12 cellular contexts compared by ENCODE assay signal in the genomic region with DNA sequence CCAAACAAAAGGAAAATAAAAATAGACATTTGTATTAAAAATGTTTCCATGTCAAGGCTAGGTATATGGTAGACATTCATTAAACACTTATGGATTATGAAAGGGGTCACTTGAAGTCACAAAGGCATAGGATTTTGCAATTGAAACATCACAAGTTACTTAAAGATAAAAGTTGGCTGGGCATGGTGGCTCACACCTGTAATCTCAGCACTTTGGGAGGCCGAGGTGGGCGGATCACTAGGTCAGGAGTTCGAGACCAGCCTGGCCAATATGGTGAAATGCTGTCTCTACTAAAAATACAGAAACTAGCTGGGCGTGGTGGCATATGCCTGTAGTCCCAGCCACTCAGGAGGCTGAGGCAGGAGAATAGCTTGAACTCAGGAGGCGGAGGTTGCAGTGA. TPM values are rescaled to one million over a fixed set of nuclear protein-coding genes. Genes with fewer than 3 reads are reported as not detected.
A peak's percentile ranks its signal among the peaks of the same experiment; 100 is the strongest.
DNase-seq lines count a peak whose midpoint lies in the region; ATAC-seq and TF ChIP-seq lines count a peak whose summit lies in the region.
"Not testable (repeated sequence)": the region's sequence is repeated elsewhere in the genome, so short reads cannot be mapped to it uniquely, and the experiment has no call there.
"Had no signal": no experiment of that assay in that cellular context is flagged by ENCODE, and none has a peak within 500 bp of the region (broad histone marks: within the 10 kb centered on the region; RNA-seq: fewer than 3 reads in every experiment).

No MANE protein-coding gene starts in this region.

- H3K27ac ChIP-seq in ACC112 (ENCODE audit: low read depth, low read length) (peak overlapping the region; percentile 65; the same call in 1 of the 2 replicates), lower lobe of right lung (peak overlapping the region; percentile 27)

- intact Hi-C loops in lower lobe of right lung (cut with DNase I): not testable (repeated sequence)

- DNase-seq in T-helper 17 cell; activated naive CD8-positive, alpha-beta T cell treated with anti-CD3 and anti-CD28 coated beads, Interleukin-2, amount 50 U/mL, for 24 hours; chondrocyte (ENCODE audit: low spot score); lower lobe of right lung; osteocyte (ENCODE audit: extremely low spot score, unreplicated experiment); type B pancreatic cell (ENCODE audit: extremely low spot score, unreplicated experiment): not testable (repeated sequence)

- not testable (repeated sequence) for H3K9me2 ChIP-seq in Loucy (replicated peaks; ENCODE audit: low read depth, low read length)

- H3K4me3 ChIP-seq in ACC112 (ENCODE audit: low read depth, low read length); lower lobe of right lung: not testable (repeated sequence)
- peak overlapping the region; percentile 83 for H3K4me3 ChIP-seq in Loucy (ENCODE audit: low read length, poor library complexity, severe bottlenecking)

- not testable (repeated sequence) for ATAC-seq in T-helper 17 cell; activated naive CD8-positive, alpha-beta T cell treated with anti-CD3 and anti-CD28 coated beads, Interleukin-2, amount 50 U/mL, for 24 hours; lower lobe of right lung

- H3K4me3 Mint-ChIP-seq in T-helper 17 cell; activated naive CD8-positive, alpha-beta T cell treated with anti-CD3 and anti-CD28 coated beads, Interleukin-2, amount 50 U/mL, for 24 hours; chondrocyte (ENCODE audit: unreplicated experiment); osteocyte (ENCODE audit: unreplicated experiment): not testable (repeated sequence)
- peak overlapping the region; percentile 28 for H3K4me3 Mint-ChIP-seq in type B pancreatic cell

- peak overlapping the region; percentile 96 for H3K4me2 ChIP-seq in Loucy (ENCODE audit: low read depth, low read length, poor library complexity, severe bottlenecking)

- H2AFZ ChIP-seq in ACC112 (ENCODE audit: low read length, unreplicated experiment); Loucy (ENCODE audit: low read length): not testable (repeated sequence)

- H4K20me1 ChIP-seq in Loucy (ENCODE audit: insufficient read depth, low read length, poor library complexity, severe bottlenecking): peaks cover 88% of the 10 kb centered on the region

- H3K9me3 ChIP-seq in Loucy (ENCODE audit: insufficient read depth, low read depth, low read length); T-helper 17 cell (ENCODE audit: control insufficient read depth, low read length, poor library complexity, severe bottlenecking); lower lobe of right lung: not testable (repeated sequence)

- H3K9ac ChIP-seq in Loucy (ENCODE audit: low read depth, low read length, poor library complexity, severe bottlenecking): not testable (repeated sequence)

- H3K4me1 ChIP-seq in ACC112 (ENCODE audit: control insufficient read depth, insufficient read depth, low read length, unreplicated experiment) (peaks cover 37% of the 10 kb centered on the region), Loucy (ENCODE audit: insufficient read depth, low read length, poor library complexity, severe bottlenecking) (peaks cover 55% of the 10 kb centered on the region), lower lobe of right lung (peaks cover 32% of the 10 kb centered on the region)

- H3K36me3 ChIP-seq in ACC112 (ENCODE audit: insufficient read depth, low read length): peaks cover 34% of the 10 kb centered on the region
- peaks cover 33% of the 10 kb centered on the region; the same call in 1 of the 2 replicates for H3K36me3 ChIP-seq in Loucy (ENCODE audit: insufficient read depth, low read length)
- H3K36me3 ChIP-seq in lower lobe of right lung: peaks cover 44% of the 10 kb centered on the region

- H3K27me3 Mint-ChIP-seq in T-helper 17 cell; activated naive CD8-positive, alpha-beta T cell treated with anti-CD3 and anti-CD28 coated beads, Interleukin-2, amount 50 U/mL, for 24 hours; chondrocyte (ENCODE audit: low read depth); osteocyte (ENCODE audit: unreplicated experiment); type B pancreatic cell: not testable (repeated sequence)

- not testable (repeated sequence) for H3K9me3 Mint-ChIP-seq in activated naive CD8-positive, alpha-beta T cell treated with anti-CD3 and anti-CD28 coated beads, Interleukin-2, amount 50 U/mL, for 24 hours; chondrocyte (ENCODE audit: low read depth); osteocyte (ENCODE audit: unreplicated experiment); type B pancreatic cell

- peak overlapping the region; percentile 94 for H3K27ac Mint-ChIP-seq in T-helper 17 cell
- peak overlapping the region; percentile 52 for H3K27ac Mint-ChIP-seq in activated naive CD8-positive, alpha-beta T cell treated with anti-CD3 and anti-CD28 coated beads, Interleukin-2, amount 50 U/mL, for 24 hours
- peak overlapping the region; percentile 17 for H3K27ac Mint-ChIP-seq in chondrocyte (ENCODE audit: unreplicated experiment)
- peak overlapping the region; percentile 78 for H3K27ac Mint-ChIP-seq in osteocyte (ENCODE audit: unreplicated experiment)
- not testable (repeated sequence) for H3K27ac Mint-ChIP-seq in type B pancreatic cell

- TF ChIP-seq CTCF in Loucy (conservative IDR thresholded peaks at IDR 0.05; ENCODE audit: low read length); chondrocyte (IDR thresholded peaks at IDR 0.05); lower lobe of right lung (IDR thresholded peaks at IDR 0.05); osteocyte (IDR thresholded peaks at IDR 0.05); type B pancreatic cell (conservative IDR thresholded peaks at IDR 0.05): not testable (repeated sequence)

- H3K79me2 ChIP-seq in ACC112 (ENCODE audit: control insufficient read depth, insufficient read depth, low read length, unreplicated experiment) (peaks cover 85% of the 10 kb centered on the region), Loucy (ENCODE audit: insufficient read depth, low read length) (peaks cover 89% of the 10 kb centered on the region)

- H3K36me3 Mint-ChIP-seq in T-helper 17 cell (ENCODE audit: low read depth); chondrocyte (ENCODE audit: low read depth); osteocyte (ENCODE audit: unreplicated experiment): not testable (repeated sequence)
- peaks cover 73% of the 10 kb centered on the region for H3K36me3 Mint-ChIP-seq in activated naive CD8-positive, alpha-beta T cell treated with anti-CD3 and anti-CD28 coated beads, Interleukin-2, amount 50 U/mL, for 24 hours (ENCODE audit: low read depth)
- peaks cover 21% of the 10 kb centered on the region for H3K36me3 Mint-ChIP-seq in type B pancreatic cell

- H3F3A ChIP-seq in Loucy (ENCODE audit: low read depth): not testable (repeated sequence)

- not testable (repeated sequence) for H3K27me3 ChIP-seq in ACC112 (ENCODE audit: insufficient read depth, low read length); Loucy (ENCODE audit: insufficient read depth, low read length, poor library complexity, severe bottlenecking); lower lobe of right lung (ENCODE audit: low read depth)

- H3K4me1 Mint-ChIP-seq in T-helper 17 cell (peaks cover 34% of the 10 kb centered on the region), chondrocyte (ENCODE audit: low read depth) (peaks cover 34% of the 10 kb centered on the region), osteocyte (ENCODE audit: unreplicated experiment) (peaks cover 38% of the 10 kb centered on the region), type B pancreatic cell (ENCODE audit: unreplicated experiment) (peaks cover 27% of the 10 kb centered on the region)
- H3K4me1 Mint-ChIP-seq in activated naive CD8-positive, alpha-beta T cell treated with anti-CD3 and anti-CD28 coated beads, Interleukin-2, amount 50 U/mL, for 24 hours: peaks cover 43% of the 10 kb centered on the region

RNA-seq across cellular contexts. Expression of gene TXN, which starts 4.5 kb away (rescaled TPM):
- total RNA-seq in T-helper 17 cell (100 to 1,000 TPM in 1 of 2 donors, 10 to 100 TPM in 1; 55.4 to 102 TPM), chondrocyte (172 to 257 TPM (median 188 TPM) in 3 replicates), lower lobe of right lung (170 TPM), osteocyte (181 and 191 TPM in 2 replicates), type B pancreatic cell (ENCODE audit: low replicate concordance) (205 and 415 TPM in 2 replicates)

RNA-seq across cellular contexts. Expression of gene C9orf152, which starts 43.8 kb away (rescaled TPM):
- not detected for total RNA-seq in T-helper 17 cell
- total RNA-seq in chondrocyte: not detected in 3 replicates
- total RNA-seq in lower lobe of right lung: 26.1 TPM
- not detected in 2 replicates for total RNA-seq in osteocyte
- total RNA-seq in type B pancreatic cell (ENCODE audit: low replicate concordance): 0.48 and 2.8 TPM in 2 replicates
- total RNA-seq: CD4-positive, CD25-positive, alpha-beta regulatory T cell; GM23338; HT1080; IMR-90 had no signal
